In the genomic region with DNA sequence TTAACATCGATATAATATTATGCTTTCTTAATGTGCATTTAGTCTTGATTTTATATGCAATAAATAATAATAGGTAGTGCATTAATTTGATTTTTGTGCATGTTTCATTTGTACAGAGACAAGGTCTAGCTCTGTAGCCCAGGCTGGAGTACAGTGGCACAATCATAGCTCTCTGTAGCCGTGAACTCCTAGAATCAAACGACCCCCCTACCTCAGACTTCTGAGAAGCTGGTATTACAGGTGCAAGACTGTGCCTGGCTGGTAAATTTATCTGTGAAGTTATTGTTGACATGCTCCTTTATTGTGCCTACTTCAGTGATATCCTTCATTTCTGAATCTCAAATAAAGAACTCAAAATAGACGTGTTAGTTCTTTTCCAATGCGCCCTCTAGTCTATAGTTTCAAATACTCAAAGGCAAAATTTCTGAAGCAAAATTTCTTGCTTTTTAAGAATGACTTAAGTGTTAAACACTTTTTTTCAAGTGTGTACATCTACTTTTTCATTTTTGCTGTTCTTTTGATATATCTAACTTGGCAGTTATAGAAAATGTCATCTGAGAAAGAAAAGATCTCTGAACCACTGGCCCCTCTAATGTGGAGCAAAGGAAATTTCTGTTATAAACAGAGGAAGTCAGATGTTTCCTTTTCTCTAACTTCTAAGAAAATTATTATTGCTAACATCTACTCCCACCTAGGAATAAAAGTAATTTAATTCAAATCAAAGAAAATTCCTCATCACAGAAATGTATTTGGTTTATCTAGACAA, we compare ENCODE assay signal across 27 cellular contexts. TPM values are rescaled to one million over a fixed set of nuclear protein-coding genes. Genes with fewer than 3 reads are reported as not detected.
"Had no signal": no experiment of that assay in that cellular context is flagged by ENCODE, and none has a peak within 500 bp of the region (broad histone marks: within the 10 kb centered on the region; RNA-seq: fewer than 3 reads in every experiment).

No MANE protein-coding gene starts in this region.

- H3K27me3 Mint-ChIP-seq: type B pancreatic cell had no signal

- H3K36me3 ChIP-seq: ascending aorta, brain microvascular endothelial cell, esophagus muscularis mucosa, left ventricle myocardium inferior, sigmoid colon, thoracic aorta, vagina had no signal

- H3K4me1 ChIP-seq: esophagus muscularis mucosa, left ventricle myocardium inferior had no signal

- H3K27me3 ChIP-seq: ascending aorta, brain microvascular endothelial cell, esophagus muscularis mucosa, sigmoid colon, vagina had no signal

- H3K9me3 Mint-ChIP-seq: activated T-cell treated with anti-CD3 and anti-CD28 coated beads, Interleukin-2, amount 50 U/mL, for 24 hours; type B pancreatic cell had no signal

- DNase-seq: activated CD4-positive, alpha-beta T cell treated with anti-CD3 and anti-CD28 coated beads, Interleukin-2, amount 50 U/mL, for 4 hours; activated CD8-positive, alpha-beta memory T cell treated with anti-CD3 and anti-CD28 coated beads for 24 hours; activated CD8-positive, alpha-beta memory T cell treated with anti-CD3 and anti-CD28 coated beads, Interleukin-2, amount 50 U/mL, for 4 hours; activated naive CD4-positive, alpha-beta T cell treated with Interleukin-2 at 50 U/mL for 16 hours; activated T-cell treated with anti-CD3 and anti-CD28 coated beads, Interleukin-2, amount 50 U/mL, for 24 hours; brain microvascular endothelial cell; caudate nucleus; dermis blood vessel endothelial cell; effector CD8-positive, alpha-beta T cell; hypothalamus; left ventricle myocardium inferior; naive thymus-derived CD8-positive, alpha-beta T cell; retina; sigmoid colon; stimulated activated CD4-positive, alpha-beta T cell treated with anti-CD3 and anti-CD28 coated beads, Interleukin-4, amount 100 ng/mL, for 1 hour; stimulated activated naive CD4-positive, alpha-beta T cell treated with Interleukin-2 at 50 U/mL for 16 hours; T-helper 9 cell had no signal

- H3K27ac Mint-ChIP-seq: activated T-cell treated with anti-CD3 and anti-CD28 coated beads, Interleukin-2, amount 50 U/mL, for 24 hours; activated T-helper 17 cell treated with anti-CD3 and anti-CD28 coated beads, Interleukin-2, amount 50 U/mL, for 72 hours; progenitor cell of endocrine pancreas; type B pancreatic cell; WTC11 had no signal

- FAIRE-seq: frontal cortex had no signal

- H3K9me3 ChIP-seq: ascending aorta, esophagus muscularis mucosa, left ventricle myocardium inferior, sigmoid colon, thoracic aorta, vagina had no signal

- H3K4me1 Mint-ChIP-seq: activated T-helper 17 cell treated with anti-CD3 and anti-CD28 coated beads, Interleukin-2, amount 50 U/mL, for 72 hours; WTC11 had no signal

- H3K27ac ChIP-seq: ascending aorta, brain microvascular endothelial cell, esophagus muscularis mucosa, left ventricle myocardium inferior, sigmoid colon, thoracic aorta, vagina had no signal

- H3K4me3 Mint-ChIP-seq: activated T-cell treated with anti-CD3 and anti-CD28 coated beads, Interleukin-2, amount 50 U/mL, for 24 hours; activated T-helper 17 cell treated with anti-CD3 and anti-CD28 coated beads, Interleukin-2, amount 50 U/mL, for 72 hours; type B pancreatic cell; WTC11 had no signal

- H3K36me3 Mint-ChIP-seq: type B pancreatic cell, WTC11 had no signal

- H3K4me3 ChIP-seq: ascending aorta, esophagus muscularis mucosa, left ventricle myocardium inferior, sigmoid colon, thoracic aorta, vagina had no signal

- ATAC-seq: activated T-helper 17 cell treated with anti-CD3 and anti-CD28 coated beads, Interleukin-2, amount 50 U/mL, for 72 hours; naive thymus-derived CD8-positive, alpha-beta T cell; WTC11 had no signal

RNA-seq across cellular contexts. Expression of a gene that starts 28.3 kb away (rescaled TPM):
- total RNA-seq: activated T-helper 17 cell treated with anti-CD3 and anti-CD28 coated beads, Interleukin-2, amount 50 U/mL, for 72 hours; naive thymus-derived CD8-positive, alpha-beta T cell; osteoblast had no signal
- polyA plus RNA-seq: naive thymus-derived CD8-positive, alpha-beta T cell had no signal
